ENCODE assay signal across 8 cellular contexts in genomic region chr2:204545861-204546773, GRCh38. TPM values are rescaled to one million over a fixed set of nuclear protein-coding genes. Genes with fewer than 3 reads are reported as not detected.
DNase-seq lines count a peak whose midpoint lies in the region; ATAC-seq and TF ChIP-seq lines count a peak whose summit lies in the region.

No MANE protein-coding gene starts in this region.

- no peaks in the 10 kb centered on the region for H3K36me3 ChIP-seq in WERI-Rb-1
- no peaks in the 10 kb centered on the region for H3K36me3 ChIP-seq in parathyroid adenoma (ENCODE audit: control insufficient read depth, insufficient read depth, low read length)

- peaks cover 3% of the 10 kb centered on the region for H3K4me1 ChIP-seq in foreskin keratinocyte
- peaks cover 24% of the 10 kb centered on the region for H3K4me1 ChIP-seq in parathyroid adenoma

- no peak overlapping the region for H3K27ac ChIP-seq in WERI-Rb-1
- no peak overlapping the region for H3K27ac ChIP-seq in foreskin keratinocyte
- peak overlapping the region; percentile 90 for H3K27ac ChIP-seq in parathyroid adenoma

- no peaks in the 10 kb centered on the region for H3K9me3 ChIP-seq in WERI-Rb-1 (ENCODE audit: severe bottlenecking)
- no peaks in the 10 kb centered on the region for H3K9me3 ChIP-seq in parathyroid adenoma (ENCODE audit: control insufficient read depth, low read length)

- peaks cover 26% of the 10 kb centered on the region for H3K79me2 ChIP-seq in parathyroid adenoma

- peak overlapping the region; percentile 62 for H3K4me2 ChIP-seq in parathyroid adenoma (ENCODE audit: low read length)

- H3K27me3 ChIP-seq in WERI-Rb-1 (ENCODE audit: insufficient read depth, low read depth, severe bottlenecking) (peaks cover 3% of the 10 kb centered on the region), foreskin keratinocyte (peaks cover 4% of the 10 kb centered on the region), parathyroid adenoma (ENCODE audit: control insufficient read depth, insufficient read depth, low read length) (no peaks in the 10 kb centered on the region)

- peak overlapping the region; percentile 86 for H2AFZ ChIP-seq in parathyroid adenoma

- DNase-seq in WERI-Rb-1 (peak; percentile 9), foreskin keratinocyte (peak in 1 of 2 donors; percentile 11), GM19240 (ENCODE audit: insufficient read length, low spot score) (no peak), NCI-H1048 (lab: John Stamatoyannopoulos, UW) (no peak)
- DNase-seq in central memory CD4-positive, alpha-beta T cell: no peak

- peak overlapping the region; percentile 68 for H3K4me3 ChIP-seq in WERI-Rb-1 (ENCODE audit: low read depth, low read length)
- peak overlapping the region; percentile 71 for H3K4me3 ChIP-seq in parathyroid adenoma (ENCODE audit: low read depth, low read length)

- H3K9ac ChIP-seq in parathyroid adenoma: peak overlapping the region; percentile 78

- ATAC-seq in GM18907 (IDR thresholded peaks at IDR 0.05; ENCODE audit: unreplicated experiment) (peak; percentile 11), HG03378 (IDR thresholded peaks at IDR 0.05; ENCODE audit: unreplicated experiment) (peak; percentile 6), foreskin keratinocyte (peak; percentile 37)

- TF ChIP-seq CTCF in WERI-Rb-1 (IDR thresholded peaks at IDR 0.05; ENCODE audit: low read depth, low read length) (no peak), foreskin keratinocyte (conservative IDR thresholded peaks at IDR 0.05) (no peak), parathyroid adenoma (IDR thresholded peaks at IDR 0.05) (no peak)

RNA-seq across cellular contexts. Expression of gene PARD3B, which starts 0.8 kb away (rescaled TPM):
- total RNA-seq in foreskin keratinocyte: 1.5 and 1.7 TPM in 2 replicates
- polyA plus RNA-seq in foreskin keratinocyte: 0.18 and 0.21 TPM in 2 replicates
